ENCODE assay signal across 19 cellular contexts in genomic region chr2:168056242-168056641, GRCh38.
DNase-seq lines count a peak whose midpoint lies in the region; TF ChIP-seq lines count a peak whose summit lies in the region.
"Had no signal": no experiment of that assay in that cellular context is flagged by ENCODE, and none has a peak within 500 bp of the region (broad histone marks: within the 10 kb centered on the region; RNA-seq: fewer than 3 reads in every experiment).

No MANE protein-coding gene starts in this region.

- peaks cover 0 to 2% (median 0%) of the 10 kb centered on the region in 3 donors for H3K4me1 ChIP-seq in esophagus squamous epithelium

- no peak for TF ChIP-seq RAD21 in Ishikawa (IDR thresholded peaks at IDR 0.05; ENCODE audit: low read depth)

- 85 to 87% methylated on average over 6 to 7 of the region's 7 CpGs for WGBS in esophagus squamous epithelium, 2 donors

- intact Hi-C loops in esophagus squamous epithelium (cut with DNase I), result no loop called here

- H3K4me3 ChIP-seq in esophagus squamous epithelium, result no peak overlapping the region
- H3K4me3 ChIP-seq: MG63 had no signal

- TF ChIP-seq POLR2A in esophagus squamous epithelium (IDR thresholded peaks at IDR 0.05), result no peak

- CTCF ChIA-PET in HEK293T (lab: Yijun Ruan, JAX), result no interaction called here

- DNase-seq in kidney tubule cell (ENCODE audit: low spot score) (peak; percentile 30), renal cortical epithelial cell (ENCODE audit: low read depth) (peak; percentile 32), esophagus squamous epithelium (lab: John Stamatoyannopoulos, UW) (no peak), HEK293T (ENCODE audit: extremely low spot score) (no peak), ACHN (no peak), Ammon's horn (ENCODE audit: low spot score) (no peak)
- DNase-seq: BE2C; Calu3; CD8-positive, alpha-beta memory T cell; DMS79 treated with DMSO at 0.1 percent for 48 hours; KG1; MG63; NCI-H1105 treated with DMSO at 0.1 percent for 48 hours; NCI-H1694; NCI-H2029 treated with DMSO at 0.1 percent for 48 hours; NCI-H526 treated with DMSO at 0.1 percent for 48 hours; Right ventricle myocardium superior; RPMI8226 had no signal

- TF ChIP-seq CTCF in esophagus squamous epithelium (IDR thresholded peaks at IDR 0.05), result no peak

- POLR2A ChIA-PET in HEK293T (lab: Yijun Ruan, JAX), result no interaction called here

- no peaks in the 10 kb centered on the region for H3K27me3 ChIP-seq in esophagus squamous epithelium
- H3K27me3 ChIP-seq: BE2C, MG63 had no signal

- no peak overlapping the region for H3K27ac ChIP-seq in esophagus squamous epithelium

- in situ Hi-C loops in ACHN (cut with HindIII; ENCODE audit: low pct_ligation_motif_present, low pct_unique_long_range_greater_than_20kb, low sequenced_read_pairs), result no loop called here

- TF ChIP-seq EP300 in Ishikawa (IDR thresholded peaks at IDR 0.05; ENCODE audit: borderline replicate concordance), result no peak

- H3K9me3 ChIP-seq in esophagus squamous epithelium, result no peaks in the 10 kb centered on the region
- H3K9me3 ChIP-seq: BE2C, MG63 had no signal

- peaks cover 0 to 17% (median 0%) of the 10 kb centered on the region in 3 donors for H3K36me3 ChIP-seq in esophagus squamous epithelium
- H3K36me3 ChIP-seq: BE2C, MG63 had no signal

TF ChIP-seq in Ishikawa, 13 proteins besides CTCF, POLR2A, EP300 and RAD21:
- TF ChIP-seq USF1 (IDR thresholded peaks at IDR 0.05) (no peak), FOXM1 (IDR thresholded peaks at IDR 0.05; ENCODE audit: borderline replicate concordance, low read depth) (no peak), REST (IDR thresholded peaks at IDR 0.05; ENCODE audit: low read depth) (no peak), TCF12 (IDR thresholded peaks at IDR 0.05; ENCODE audit: low read depth) (no peak), EGR1 (IDR thresholded peaks at IDR 0.05) (peak; percentile 45; the same call in 1 of the 2 replicates), TAF1 (IDR thresholded peaks at IDR 0.05; ENCODE audit: low read depth) (no peak), CREB1 (IDR thresholded peaks at IDR 0.05; ENCODE audit: low read depth) (no peak), ZBTB7A (IDR thresholded peaks at IDR 0.05; ENCODE audit: low read depth) (no peak)

TF ChIP-seq in HEK293T, 16 proteins besides CTCF, POLR2A, EP300 and RAD21:
- TF ChIP-seq LEF1 (IDR thresholded peaks at IDR 0.05; ENCODE audit: borderline replicate concordance) (no peak), ELF4 (IDR thresholded peaks at IDR 0.05) (no peak)

Comparison
In these comparisons a context has a peak if more than half of its experiments do, and no peak if none do; other contexts are left out.
1. DNase-seq: peak in kidney tubule cell (single experiment) and renal cortical epithelial cell (single experiment); none in esophagus squamous epithelium (single experiment), HEK293T (single experiment), ACHN (single experiment) and Ammon's horn (single experiment).